ENCODE assay signal across 1 cellular context in genomic region chr2:65432227-65433190, GRCh38.
A peak's percentile ranks its signal among the peaks of the same experiment; 100 is the strongest.
TF ChIP-seq lines count a peak whose summit lies in the region.

A gene with protein sequence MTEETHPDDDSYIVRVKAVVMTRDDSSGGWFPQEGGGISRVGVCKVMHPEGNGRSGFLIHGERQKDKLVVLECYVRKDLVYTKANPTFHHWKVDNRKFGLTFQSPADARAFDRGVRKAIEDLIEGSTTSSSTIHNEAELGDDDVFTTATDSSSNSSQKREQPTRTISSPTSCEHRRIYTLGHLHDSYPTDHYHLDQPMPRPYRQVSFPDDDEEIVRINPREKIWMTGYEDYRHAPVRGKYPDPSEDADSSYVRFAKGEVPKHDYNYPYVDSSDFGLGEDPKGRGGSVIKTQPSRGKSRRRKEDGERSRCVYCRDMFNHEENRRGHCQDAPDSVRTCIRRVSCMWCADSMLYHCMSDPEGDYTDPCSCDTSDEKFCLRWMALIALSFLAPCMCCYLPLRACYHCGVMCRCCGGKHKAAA (minus strand): TSS chr2:65432599. CDS start chr2:65431987, 612 bp downstream.

TF ChIP-seq in H1, 55 proteins besides CTCF, POLR2A, EP300 and RAD21 (continued from another document):
- no peak for TF ChIP-seq E2F6 (IDR thresholded peaks at IDR 0.05)
- peak; percentile 95 for TF ChIP-seq SP1 (IDR thresholded peaks at IDR 0.05; ENCODE audit: low read depth, low read length)
- TF ChIP-seq TAF1 (IDR thresholded peaks at IDR 0.05; ENCODE audit: low read depth, low read length), result peak; percentile 52
- TF ChIP-seq EGR1 (IDR thresholded peaks at IDR 0.05; ENCODE audit: borderline replicate concordance, low read depth, low read length), result peak; percentile 92
- peak; percentile 60; the same call in 1 of the 2 replicates for TF ChIP-seq GTF2F1 (IDR thresholded peaks at IDR 0.05; ENCODE audit: borderline replicate concordance, low read depth, low read length)
- TF ChIP-seq RBBP5 (IDR thresholded peaks at IDR 0.05; ENCODE audit: borderline replicate concordance, low read depth, low read length), result peak; percentile 17; the same call in 1 of the 2 replicates
- TF ChIP-seq RFX5 (IDR thresholded peaks at IDR 0.05; ENCODE audit: borderline replicate concordance, low read depth, low read length), result peak; percentile 33; the same call in 1 of the 2 replicates
- no peak for TF ChIP-seq BACH1 (IDR thresholded peaks at IDR 0.05; ENCODE audit: low read length)
- peak; percentile 52 for TF ChIP-seq YY1 (IDR thresholded peaks at IDR 0.05; ENCODE audit: low read depth, low read length)
- TF ChIP-seq PHF8 (conservative IDR thresholded peaks at IDR 0.05; ENCODE audit: low read depth, low read length), result peak; percentile 48; the same call in 1 of the 2 replicates
- peak; percentile 94 for TF ChIP-seq ATF2 (IDR thresholded peaks at IDR 0.05; ENCODE audit: low read length)
TF ChIP-seq in H1: peak in this region for 18.
